ENCODE assay signal across 17 cellular contexts in genomic region chr7:132169730-132170129, GRCh38.
"Had no signal": no experiment of that assay in that cellular context is flagged by ENCODE, and none has a peak within 500 bp of the region (broad histone marks: within the 10 kb centered on the region; RNA-seq: fewer than 3 reads in every experiment).

No MANE protein-coding gene starts in this region.

- DNase-seq: activated CD4-positive, alpha-beta T cell treated with anti-CD3 and anti-CD28 coated beads for 1 hour; activated CD4-positive, alpha-beta T cell treated with anti-CD3 and anti-CD28 coated beads, Interleukin-2, amount 50 U/mL, for 1 hour; activated CD8-positive, alpha-beta T cell treated with anti-CD3 and anti-CD28 coated beads, Interleukin-2, amount 10 ng/mL, durations not matched to agents 7 days and 5 days; activated gamma-delta T cell treated with Interleukin-2 at 50 U/mL for 16 hours; aorta; effector CD4-positive, alpha-beta T cell; foreskin melanocyte; glutamatergic neuron; natural killer cell; stimulated activated CD4-positive, alpha-beta T cell treated with anti-CD3 and anti-CD28 coated beads, Interleukin-2, amount 100 ng/mL, for 48 hours; stimulated activated CD8-positive, alpha-beta memory T cell treated with anti-CD3 and anti-CD28 coated beads, Interleukin-4, amount 100 ng/mL, for 48 hours; stimulated activated naive B cell treated with anti-CD40 and anti-IgM and Interleukin-4, amounts not matched to agents 10 μg/mL and 1 μg/mL and 100 μg/mL, for 72 hours; trophoblast cell had no signal

- H3K27me3 ChIP-seq: vagina had no signal

- H3K27ac ChIP-seq: vagina, VCaP had no signal

- H3K4me1 ChIP-seq: vagina had no signal

- H3K4me3 ChIP-seq: lung, vagina had no signal

- H3K36me3 ChIP-seq: vagina had no signal

- H3K9me3 ChIP-seq: vagina had no signal

- ATAC-seq: activated CD8-positive, alpha-beta T cell treated with anti-CD3 and anti-CD28 coated beads, Interleukin-2, amount 10 ng/mL, durations not matched to agents 7 days and 5 days; left lobe of liver; natural killer cell; stimulated activated naive B cell treated with anti-CD40 and anti-IgM and Interleukin-4, amounts not matched to agents 10 μg/mL and 1 μg/mL and 100 μg/mL, for 72 hours had no signal
